30 cellular contexts compared by ENCODE assay signal in the genomic region with DNA sequence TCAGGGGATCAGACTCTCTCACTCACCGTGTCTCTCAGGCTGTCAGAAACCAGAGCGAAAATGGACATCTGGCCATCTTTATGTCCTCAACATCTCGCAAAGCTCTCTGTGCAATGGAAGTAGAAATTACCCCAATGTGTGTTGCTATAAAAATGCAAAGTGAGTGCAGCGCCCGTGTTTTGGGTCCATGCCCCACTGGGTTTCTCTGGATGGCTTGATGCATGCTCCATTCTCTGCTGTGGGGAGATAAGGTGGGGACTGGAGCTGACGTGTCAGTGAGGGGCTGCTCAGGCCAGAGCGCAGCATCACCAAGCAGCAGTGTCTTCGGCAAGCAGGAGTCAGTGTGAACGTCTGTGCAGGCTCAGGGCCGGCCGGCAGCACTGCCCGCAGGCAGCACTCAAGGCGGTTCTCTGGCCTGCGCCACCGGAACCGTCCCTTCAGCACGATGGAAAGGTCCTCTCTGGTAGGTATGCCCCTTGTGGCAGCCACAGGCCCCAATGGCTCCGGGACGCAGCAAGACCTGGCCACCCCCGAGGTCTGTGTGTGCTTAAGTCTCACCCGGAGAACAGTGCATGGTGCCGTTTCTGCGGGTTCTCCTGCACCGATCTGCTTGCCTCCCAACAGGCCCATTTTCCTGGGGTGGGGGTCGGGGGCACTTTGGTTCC. TPM values are rescaled to one million over a fixed set of nuclear protein-coding genes. Genes with fewer than 3 reads are reported as not detected.
DNase-seq lines count a peak whose midpoint lies in the region; ATAC-seq, FAIRE-seq and TF ChIP-seq lines count a peak whose summit lies in the region.
"Had no signal": no experiment of that assay in that cellular context is flagged by ENCODE, and none has a peak within 500 bp of the region (broad histone marks: within the 10 kb centered on the region; RNA-seq: fewer than 3 reads in every experiment).

No MANE protein-coding gene starts in this region.

- H3K36me3 ChIP-seq in HepG2 (replicated peaks in 1 of 2; ENCODE audit: control insufficient read depth in 1 of 2, insufficient read depth in 2 of 2, low read length in 2 of 2) (peaks cover 0 to 25% of the 10 kb centered on the region in 2 experiments; a peak in 2 of 5 replicates), smooth muscle cell (ENCODE audit: low read depth) (no peaks in the 10 kb centered on the region), pancreas (peaks cover 0 to 29% (median 16%) of the 10 kb centered on the region in 3 donors), MG63 (no peaks in the 10 kb centered on the region)
- H3K36me3 ChIP-seq: BE2C, SJCRH30 had no signal

- H3K27ac ChIP-seq in HepG2 (ENCODE audit: extremely low read length, insufficient read depth, low read length) (no peak overlapping the region), smooth muscle cell (ENCODE audit: low read depth) (no peak overlapping the region), pancreas (no peak overlapping the region)
- H3K27ac ChIP-seq: dorsolateral prefrontal cortex, SJCRH30 had no signal

- no peak; a peak in 1 of 4 replicates for TF ChIP-seq POLR2A in HepG2 (IDR thresholded peaks at IDR 0.05; ENCODE audit: insufficient read depth in 1 of 2, low read depth in 2 of 2, low read length in 2 of 2)

- H3K27me3 ChIP-seq in HepG2 (ENCODE audit: control insufficient read depth in 1 of 2, insufficient read depth in 2 of 2, low read length in 2 of 2): peaks cover 3 to 30% of the 10 kb centered on the region in 2 experiments
- peaks cover 35% of the 10 kb centered on the region for H3K27me3 ChIP-seq in smooth muscle cell (ENCODE audit: low read depth)
- no peaks in the 10 kb centered on the region for H3K27me3 ChIP-seq in pancreas
- no peaks in the 10 kb centered on the region for H3K27me3 ChIP-seq in MG63
- H3K27me3 ChIP-seq: BE2C had no signal

- intact Hi-C loops in HepG2 (cut with micrococcal nuclease; ENCODE audit: unreplicated experiment): no loop called here
- intact Hi-C loops in pancreas (cut with DNase I): no loop called here

- H3K79me2 ChIP-seq in HepG2 (ENCODE audit: insufficient read depth, low read length) (no peaks in the 10 kb centered on the region), smooth muscle cell (ENCODE audit: low read depth) (no peaks in the 10 kb centered on the region)

- no peaks in the 10 kb centered on the region for H3F3A ChIP-seq in smooth muscle cell (ENCODE audit: low read depth)

- FAIRE-seq in HepG2 (lab: Jason Lieb, UNC) (no peak), pancreas (lab: Jason Lieb, UNC) (no peak)
- FAIRE-seq: astrocyte, G401.6, GM19239, urothelium cell line had no signal

- no peak for TF ChIP-seq EP300 in HepG2 (IDR thresholded peaks at IDR 0.05; ENCODE audit: low read depth in 2 of 2, low read length in 2 of 2)
- no peak for TF ChIP-seq EP300 in HepG2 (CRISPR knock-in tag; IDR thresholded peaks at IDR 0.05; ENCODE audit: borderline replicate concordance)

- H3K4me3 Mint-ChIP-seq in activated naive CD4-positive, alpha-beta T cell treated with anti-CD3 and anti-CD28 coated beads, Interleukin-2, amount 50 U/mL, for 24 hours: peak overlapping the region; percentile 6
- H3K4me3 Mint-ChIP-seq in activated naive CD4-positive, alpha-beta T cell treated with anti-CD3 and anti-CD28 coated beads, Interleukin-2, amount 10 ng/mL, durations not matched to agents 7 days and 5 days: no peak overlapping the region
- H3K4me3 Mint-ChIP-seq in stimulated activated naive B cell treated with anti-CD40 and anti-IgM and Interleukin-4, amounts not matched to agents 10 μg/mL and 1 μg/mL and 100 μg/mL, for 72 hours: no peak overlapping the region
- H3K4me3 Mint-ChIP-seq: neural crest cell; T-helper 2 cell treated with Interferon-gamma antibody and Interleukin-4, amounts not matched to agents 5 μg/mL and 100 μg/mL, for 36 hours had no signal

- in situ Hi-C loops in HepG2 (cut with HindIII; ENCODE audit: extremely low pct_ligation_motif_present, low pct_unique_long_range_greater_than_20kb): no loop called here

- no peaks in the 10 kb centered on the region; the same call in 1 of the 2 replicates for H4K20me1 ChIP-seq in HepG2 (ENCODE audit: insufficient read depth, low read length)
- no peaks in the 10 kb centered on the region for H4K20me1 ChIP-seq in smooth muscle cell (ENCODE audit: low read depth)

- WGBS in HepG2 (ENCODE audit: low lambda C conversion rate): 95% methylated on average over 7 of the region's 25 CpGs
- 84% methylated on average over 25 of the region's 25 CpGs for WGBS in smooth muscle cell (ENCODE audit: low lambda C conversion rate)
- 85 to 88% methylated on average over 25 of the region's 25 CpGs for WGBS in pancreas, 2 donors

- no TSS peak for BruUV-seq in HepG2 (replicated peaks; lab: Mats Ljungman, UMichigan)

- TF ChIP-seq CTCF in HepG2 (CRISPR knock-in tag; IDR thresholded peaks at IDR 0.05): no peak
- no peak for TF ChIP-seq CTCF in smooth muscle cell (IDR thresholded peaks at IDR 0.05; ENCODE audit: borderline replicate concordance, insufficient read depth, poor library complexity, severe bottlenecking)
- no peak for TF ChIP-seq CTCF in pancreas (IDR thresholded peaks at IDR 0.05)

- no peaks in the 10 kb centered on the region for H3K9me3 Mint-ChIP-seq in activated naive CD4-positive, alpha-beta T cell treated with anti-CD3 and anti-CD28 coated beads, Interleukin-2, amount 50 U/mL, for 24 hours
- no peaks in the 10 kb centered on the region for H3K9me3 Mint-ChIP-seq in activated naive CD4-positive, alpha-beta T cell treated with anti-CD3 and anti-CD28 coated beads, Interleukin-2, amount 10 ng/mL, durations not matched to agents 7 days and 5 days
- H3K9me3 Mint-ChIP-seq in stimulated activated naive B cell treated with anti-CD40 and anti-IgM and Interleukin-4, amounts not matched to agents 10 μg/mL and 1 μg/mL and 100 μg/mL, for 72 hours: no peaks in the 10 kb centered on the region
- H3K9me3 Mint-ChIP-seq: central memory CD8-positive, alpha-beta T cell; neural crest cell; T-helper 2 cell treated with Interferon-gamma antibody and Interleukin-4, amounts not matched to agents 5 μg/mL and 100 μg/mL, for 36 hours had no signal

- POLR2A ChIA-PET in HepG2 (lab: Yijun Ruan, JAX): no interaction called here

- no peak overlapping the region for H3K4me3 ChIP-seq in HepG2 (replicated peaks in 1 of 3; ENCODE audit: insufficient read depth in 1 of 3, low read depth in 2 of 3, low read length in 3 of 3)
- H3K4me3 ChIP-seq in smooth muscle cell: no peak overlapping the region
- H3K4me3 ChIP-seq in pancreas: no peak overlapping the region
- H3K4me3 ChIP-seq in MG63: no peak overlapping the region
- H3K4me3 ChIP-seq: dorsolateral prefrontal cortex, SJCRH30 had no signal

- H3K27me3 Mint-ChIP-seq in activated naive CD4-positive, alpha-beta T cell treated with anti-CD3 and anti-CD28 coated beads, Interleukin-2, amount 50 U/mL, for 24 hours: peaks cover 5% of the 10 kb centered on the region
- H3K27me3 Mint-ChIP-seq in activated naive CD4-positive, alpha-beta T cell treated with anti-CD3 and anti-CD28 coated beads, Interleukin-2, amount 10 ng/mL, durations not matched to agents 7 days and 5 days: peaks cover 53% of the 10 kb centered on the region
- peaks cover 7 to 13% of the 10 kb centered on the region in 2 donors for H3K27me3 Mint-ChIP-seq in stimulated activated naive B cell treated with anti-CD40 and anti-IgM and Interleukin-4, amounts not matched to agents 10 μg/mL and 1 μg/mL and 100 μg/mL, for 72 hours

- TF ChIP-seq RAD21 in HepG2 (CRISPR knock-in tag; IDR thresholded peaks at IDR 0.05): no peak

- peak; percentile 14 for ATAC-seq in SK-N-SH treated with all-trans-retinoic acid at 6 μM for 48 hours
- ATAC-seq in HepG2: peak; percentile 40
- no peak for ATAC-seq in stimulated activated naive B cell treated with anti-CD40 and anti-IgM and Interleukin-4, amounts not matched to agents 10 μg/mL and 1 μg/mL and 100 μg/mL, for 72 hours (replicated peaks)
- no peak for ATAC-seq in pancreas
- ATAC-seq: activated CD8-positive, alpha-beta T cell treated with anti-CD3 and anti-CD28 coated beads, Interleukin-2, amount 10 ng/mL, durations not matched to agents 7 days and 5 days had no signal

- H3K36me3 Mint-ChIP-seq in activated naive CD4-positive, alpha-beta T cell treated with anti-CD3 and anti-CD28 coated beads, Interleukin-2, amount 50 U/mL, for 24 hours: peaks cover 4% of the 10 kb centered on the region
- peaks cover 22% of the 10 kb centered on the region for H3K36me3 Mint-ChIP-seq in activated naive CD4-positive, alpha-beta T cell treated with anti-CD3 and anti-CD28 coated beads, Interleukin-2, amount 10 ng/mL, durations not matched to agents 7 days and 5 days
- peaks cover 23 to 40% of the 10 kb centered on the region in 2 donors for H3K36me3 Mint-ChIP-seq in stimulated activated naive B cell treated with anti-CD40 and anti-IgM and Interleukin-4, amounts not matched to agents 10 μg/mL and 1 μg/mL and 100 μg/mL, for 72 hours

- H3K4me1 ChIP-seq in HepG2 (ENCODE audit: insufficient read depth, low read length) (no peaks in the 10 kb centered on the region), smooth muscle cell (ENCODE audit: low read depth) (peaks cover 8% of the 10 kb centered on the region), pancreas (no peaks in the 10 kb centered on the region)
- H3K4me1 ChIP-seq: BE2C, SJCRH30 had no signal

- H3K9me3 ChIP-seq in HepG2 (ENCODE audit: low read length): no peaks in the 10 kb centered on the region
- H3K9me3 ChIP-seq in smooth muscle cell (replicated peaks; ENCODE audit: low read depth): no peaks in the 10 kb centered on the region
- no peaks in the 10 kb centered on the region for H3K9me3 ChIP-seq in pancreas
- no peaks in the 10 kb centered on the region for H3K9me3 ChIP-seq in MG63
- H3K9me3 ChIP-seq: BE2C, SJCRH30 had no signal

- DNase-seq in activated naive CD4-positive, alpha-beta T cell treated with anti-CD3 and anti-CD28 coated beads, Interleukin-2, amount 10 ng/mL, durations not matched to agents 7 days and 5 days: no peak
- no peak for DNase-seq in HepG2 (ENCODE audit: low spot score)
- no peak for DNase-seq in stimulated activated naive B cell treated with anti-CD40 and anti-IgM and Interleukin-4, amounts not matched to agents 10 μg/mL and 1 μg/mL and 100 μg/mL, for 72 hours
- DNase-seq in smooth muscle cell (lab: John Stamatoyannopoulos, UW; ENCODE audit: unreplicated experiment): no peak
- DNase-seq in pancreas: no peak
- DNase-seq in MG63: no peak
- DNase-seq: activated CD4-positive, CD25-positive, alpha-beta regulatory T cell; activated CD8-positive, alpha-beta T cell treated with anti-CD3 and anti-CD28 coated beads, Interleukin-2, amount 10 ng/mL, durations not matched to agents 7 days and 5 days; activated naive CD4-positive, alpha-beta T cell treated with Interleukin-2 at 50 U/mL for 16 hours; BE2C; foreskin fibroblast; GOT3; hypothalamus; kidney glomerular epithelial cell; midbrain; NCI-H2081 treated with DMSO at 0.1 percent for 48 hours; SJCRH30; stimulated activated CD4-positive, alpha-beta T cell treated with anti-CD3 and anti-CD28 coated beads, Interleukin-12 subunit alpha, Interleukin-12 subunit beta, amount 100 ng/mL, for 4 hours had no signal

- H2AFZ ChIP-seq in HepG2 (ENCODE audit: low read length) (no peak overlapping the region), smooth muscle cell (ENCODE audit: low read depth) (no peak overlapping the region)

- peaks cover 8% of the 10 kb centered on the region for H3K4me1 Mint-ChIP-seq in activated naive CD4-positive, alpha-beta T cell treated with anti-CD3 and anti-CD28 coated beads, Interleukin-2, amount 50 U/mL, for 24 hours
- H3K4me1 Mint-ChIP-seq in activated naive CD4-positive, alpha-beta T cell treated with anti-CD3 and anti-CD28 coated beads, Interleukin-2, amount 10 ng/mL, durations not matched to agents 7 days and 5 days: peaks cover 11% of the 10 kb centered on the region
- peaks cover 14 to 25% of the 10 kb centered on the region in 2 donors for H3K4me1 Mint-ChIP-seq in stimulated activated naive B cell treated with anti-CD40 and anti-IgM and Interleukin-4, amounts not matched to agents 10 μg/mL and 1 μg/mL and 100 μg/mL, for 72 hours

- H3K9ac ChIP-seq in HepG2 (ENCODE audit: insufficient read depth, low read depth, low read length): no peak overlapping the region
- H3K9ac ChIP-seq in smooth muscle cell (ENCODE audit: low read depth): no peak overlapping the region

- H3K27ac Mint-ChIP-seq in activated naive CD4-positive, alpha-beta T cell treated with anti-CD3 and anti-CD28 coated beads, Interleukin-2, amount 50 U/mL, for 24 hours: no peak overlapping the region
- no peak overlapping the region for H3K27ac Mint-ChIP-seq in activated naive CD4-positive, alpha-beta T cell treated with anti-CD3 and anti-CD28 coated beads, Interleukin-2, amount 10 ng/mL, durations not matched to agents 7 days and 5 days
- H3K27ac Mint-ChIP-seq in stimulated activated naive B cell treated with anti-CD40 and anti-IgM and Interleukin-4, amounts not matched to agents 10 μg/mL and 1 μg/mL and 100 μg/mL, for 72 hours: peak overlapping the region; percentile 14
- H3K27ac Mint-ChIP-seq: activated CD8-positive, alpha-beta T cell treated with anti-CD3 and anti-CD28 coated beads, Interleukin-2, amount 10 ng/mL, durations not matched to agents 7 days and 5 days; T-helper 2 cell treated with Interferon-gamma antibody and Interleukin-4, amounts not matched to agents 5 μg/mL and 100 μg/mL, for 36 hours had no signal

- H3K4me2 ChIP-seq in HepG2 (ENCODE audit: low read depth, low read length) (no peak overlapping the region), smooth muscle cell (no peak overlapping the region)

- CTCF ChIA-PET in activated naive CD4-positive, alpha-beta T cell treated with anti-CD3 and anti-CD28 coated beads, Interleukin-2, amount 10 ng/mL, durations not matched to agents 7 days and 5 days (lab: Charles Lee): interaction anchor here (1.0 to 1.3 kb wide), 2 partner anchors 11 to 69 kb away, joined by 3 to 4 read pairs; no protein-coding TSS in a partner anchor
- CTCF ChIA-PET in HepG2 (lab: Yijun Ruan, JAX; ENCODE audit: low intra/inter-chr PET ratio, low total read pairs): no interaction called here

RNA-seq across cellular contexts. Expression of a gene that starts 30.2 kb away (rescaled TPM):
- total RNA-seq in HepG2 (2016; rRNA removed; fragmentation: Illumina TruSeq; extraction: Trizol) (0.11 TPM in 1 of 2 replicates, not detected in the other), smooth muscle cell (1.3 and 5.6 TPM in 2 replicates), pancreas (1 to 10 TPM in 3 of 6 donors, under 1 TPM in 3; 0.28 to 1.7 (median 0.90) TPM)
- total RNA-seq in HepG2 (2016; cell fraction: cytosol; rRNA removed; fragmentation: Illumina TruSeq; extraction: Trizol; ENCODE audit: low read depth): not detected in 2 replicates
- not detected in 2 replicates for total RNA-seq in HepG2 (2016; cell fraction: insoluble cytoplasmic fraction; rRNA removed; fragmentation: Illumina TruSeq; extraction: Trizol)
- total RNA-seq in HepG2 (2016; cell fraction: membrane; rRNA removed; fragmentation: Illumina TruSeq; extraction: Trizol): 0.24 TPM in 1 of 2 replicates, not detected in the other
- total RNA-seq in HepG2 (2016; cell fraction: nucleus; rRNA removed; fragmentation: Illumina TruSeq; extraction: Trizol): 0.50 TPM in 1 of 2 replicates, not detected in the other
- polyA plus RNA-seq in HepG2 (2011; rRNA removed) (2.9 and 4.3 TPM in 2 replicates), smooth muscle cell (4.1 and 8.3 TPM in 2 replicates), pancreas (1 to 10 TPM in 1 of 2 donors, under 1 TPM in 1; 0.99 to 1.7 TPM)
- polyA plus RNA-seq in HepG2 (2011; cell fraction: cytosol; rRNA removed): 1.2 and 2.5 TPM in 2 replicates
- 22.1 and 28.5 TPM in 2 replicates for polyA plus RNA-seq in HepG2 (2011; cell fraction: nucleus; rRNA removed)
- 1.7 and 1.9 TPM in 2 replicates for polyA plus RNA-seq in HepG2 (2012)
- polyA plus RNA-seq in HepG2 (2016; cell fraction: cytosol; fragmentation: Illumina TruSeq; extraction: Trizol; ENCODE audit: low read depth): 0.14 TPM in 1 of 2 replicates, not detected in the other
- not detected in 2 replicates for polyA plus RNA-seq in HepG2 (2016; cell fraction: insoluble cytoplasmic fraction; fragmentation: Illumina TruSeq; extraction: Trizol; ENCODE audit: low read depth)
- 0.15 and 0.16 TPM in 2 replicates for polyA plus RNA-seq in HepG2 (2016; cell fraction: membrane; fragmentation: Illumina TruSeq; extraction: Trizol; ENCODE audit: low read depth)
- 0.61 TPM in 1 of 2 replicates, not detected in the other for polyA plus RNA-seq in HepG2 (2016; cell fraction: nucleus; fragmentation: Illumina TruSeq; extraction: Trizol; ENCODE audit: insufficient read depth, low read depth)
- 3.2 TPM in 1 of 2 replicates, not detected in the other for polyA minus RNA-seq in HepG2 (2011; rRNA and poly(A)+ RNA removed; ENCODE audit: low replicate concordance)
- 0.59 and 1.6 TPM in 2 replicates for polyA minus RNA-seq in HepG2 (2011; cell fraction: cytosol; rRNA and poly(A)+ RNA removed)
- polyA minus RNA-seq in HepG2 (2011; cell fraction: nucleus; rRNA and poly(A)+ RNA removed): 5.0 TPM in 2 replicates
- not detected in 2 replicates for total RNA-seq in MG63 (2014; rRNA removed; shearing (Covaris generic); ENCODE audit: low replicate concordance)
- total RNA-seq: A172, NCI-H460 had no signal

RNA-seq across cellular contexts. Expression of a gene that starts 38.1 kb away (rescaled TPM):
- 37.0 and 47.3 TPM in 2 replicates for total RNA-seq in HepG2 (2016; rRNA removed; fragmentation: Illumina TruSeq; extraction: Trizol)
- 4.7 and 6.0 TPM in 2 replicates for total RNA-seq in HepG2 (2016; cell fraction: cytosol; rRNA removed; fragmentation: Illumina TruSeq; extraction: Trizol; ENCODE audit: low read depth)
- total RNA-seq in HepG2 (2016; cell fraction: insoluble cytoplasmic fraction; rRNA removed; fragmentation: Illumina TruSeq; extraction: Trizol): 35.2 and 42.6 TPM in 2 replicates
- 10.8 and 12.6 TPM in 2 replicates for total RNA-seq in HepG2 (2016; cell fraction: membrane; rRNA removed; fragmentation: Illumina TruSeq; extraction: Trizol)
- 18.9 and 20.1 TPM in 2 replicates for total RNA-seq in HepG2 (2016; cell fraction: nucleus; rRNA removed; fragmentation: Illumina TruSeq; extraction: Trizol)
- 26.0 and 27.1 TPM in 2 replicates for polyA plus RNA-seq in HepG2 (2011; rRNA removed)
- polyA plus RNA-seq in HepG2 (2011; cell fraction: cytosol; rRNA removed): 19.1 and 22.8 TPM in 2 replicates
- 33.3 and 38.5 TPM in 2 replicates for polyA plus RNA-seq in HepG2 (2011; cell fraction: nucleus; rRNA removed)
- 42.2 and 43.6 TPM in 2 replicates for polyA plus RNA-seq in HepG2 (2012)
- polyA plus RNA-seq in HepG2 (2016; cell fraction: cytosol; fragmentation: Illumina TruSeq; extraction: Trizol; ENCODE audit: low read depth): 2.7 and 3.1 TPM in 2 replicates
- 47.8 and 54.9 TPM in 2 replicates for polyA plus RNA-seq in HepG2 (2016; cell fraction: insoluble cytoplasmic fraction; fragmentation: Illumina TruSeq; extraction: Trizol; ENCODE audit: low read depth)
- polyA plus RNA-seq in HepG2 (2016; cell fraction: membrane; fragmentation: Illumina TruSeq; extraction: Trizol; ENCODE audit: low read depth): 6.4 and 6.9 TPM in 2 replicates
- 27.0 and 28.5 TPM in 2 replicates for polyA plus RNA-seq in HepG2 (2016; cell fraction: nucleus; fragmentation: Illumina TruSeq; extraction: Trizol; ENCODE audit: insufficient read depth, low read depth)
- polyA minus RNA-seq in HepG2 (2011; rRNA and poly(A)+ RNA removed; ENCODE audit: low replicate concordance): 32.1 and 35.9 TPM in 2 replicates
- polyA minus RNA-seq in HepG2 (2011; cell fraction: cytosol; rRNA and poly(A)+ RNA removed): 22.8 and 23.4 TPM in 2 replicates
- polyA minus RNA-seq in HepG2 (2011; cell fraction: nucleus; rRNA and poly(A)+ RNA removed): 31.8 and 46.1 TPM in 2 replicates
- total RNA-seq in smooth muscle cell: 34.7 and 36.9 TPM in 2 replicates
- polyA plus RNA-seq in smooth muscle cell: 27.7 and 28.5 TPM in 2 replicates
- 10 to 100 TPM; 23.1 to 30.6 (median 24.0) TPM for total RNA-seq in pancreas
- 10 to 100 TPM; 19.5 to 23.6 TPM for polyA plus RNA-seq in pancreas
- 23.1 and 43.2 TPM in 2 replicates for total RNA-seq in MG63 (2014; rRNA removed; shearing (Covaris generic); ENCODE audit: low replicate concordance)

Comparison
In these comparisons a context has a peak if more than half of its experiments do, and no peak if none do; other contexts are left out.
1. ATAC-seq: peak in SK-N-SH treated with all-trans-retinoic acid at 6 μM for 48 hours (single experiment) and HepG2 (single experiment); none in stimulated activated naive B cell treated with anti-CD40 and anti-IgM and Interleukin-4, amounts not matched to agents 10 μg/mL and 1 μg/mL and 100 μg/mL, for 72 hours (0 of 2) and pancreas (0 of 4).